21 cellular contexts compared by ENCODE assay signal in the genomic region with DNA sequence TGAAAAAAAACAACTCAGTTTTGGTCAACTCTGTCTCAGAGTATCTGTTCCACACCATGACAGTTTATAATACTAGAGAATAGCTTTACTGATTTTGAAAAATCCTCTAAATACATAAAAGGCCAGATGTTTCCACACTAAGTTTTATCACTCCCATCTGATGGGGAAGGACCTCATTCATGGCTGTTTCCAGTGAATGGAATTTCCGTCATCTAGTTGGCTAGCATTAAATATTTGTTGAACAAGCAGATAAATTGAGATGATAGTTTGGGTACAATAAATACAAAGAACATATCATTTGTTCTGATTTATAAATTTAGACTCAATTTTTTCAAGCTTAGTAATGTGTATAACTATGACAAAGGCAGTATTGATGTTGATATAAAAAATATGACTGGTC.
"Had no signal": no experiment of that assay in that cellular context is flagged by ENCODE, and none has a peak within 500 bp of the region (broad histone marks: within the 10 kb centered on the region; RNA-seq: fewer than 3 reads in every experiment).

No MANE protein-coding gene starts in this region.

- H3K9me3 ChIP-seq: SK-N-SH had no signal

- H3K9ac ChIP-seq: SK-N-SH had no signal

- H3K27ac ChIP-seq: RWPE1 had no signal

- ATAC-seq: HepG2, Panc1, PC-3 had no signal

- H3K4me2 ChIP-seq: SK-N-SH had no signal

- DNase-seq: IMR-90, Karpas-422, KG1, MM.1S, NCI-H1092 treated with DMSO at 0.1 percent for 48 hours, NCI-H1436, NCI-H187, NCI-H2029, NCI-H2081 treated with DMSO at 0.1 percent for 48 hours, NCI-H2171, NCI-H226, NCI-H446 treated with DMSO at 0.1 percent for 48 hours, NCI-H510A treated with DMSO at 0.1 percent for 48 hours, NCI-H526, NCI-H774, PC-3, SHP77, SK-N-SH had no signal

- FAIRE-seq: HepG2 had no signal
